9 cellular contexts compared by ENCODE assay signal in genomic region chr6:124854338-124854922, GRCh38.
A peak's percentile ranks its signal among the peaks of the same experiment; 100 is the strongest.
DNase-seq lines count a peak whose midpoint lies in the region; ATAC-seq and TF ChIP-seq lines count a peak whose summit lies in the region.
"Had no signal": no experiment of that assay in that cellular context is flagged by ENCODE, and none has a peak within 500 bp of the region (broad histone marks: within the 10 kb centered on the region; RNA-seq: fewer than 3 reads in every experiment).

No MANE protein-coding gene starts in this region.

- no peaks in the 10 kb centered on the region for H3K27me3 ChIP-seq in heart left ventricle
- H3K27me3 ChIP-seq in upper lobe of right lung: no peaks in the 10 kb centered on the region

- WGBS in heart left ventricle, 4 donors: 75 to 90% (median 83%) methylated on average over 1 of the region's 1 CpG

- no peak overlapping the region for H3K4me3 ChIP-seq in heart left ventricle
- H3K4me3 ChIP-seq in upper lobe of right lung: no peak overlapping the region

- TF ChIP-seq POLR2A in heart left ventricle (IDR thresholded peaks at IDR 0.05): no peak

- H3K36me3 ChIP-seq in heart left ventricle (no peaks in the 10 kb centered on the region), upper lobe of right lung (no peaks in the 10 kb centered on the region)

- no peak for ATAC-seq in heart left ventricle
- no peak for ATAC-seq in Right ventricle myocardium superior (ENCODE audit: poor library complexity)
- ATAC-seq in upper lobe of right lung: no peak
- no peak for ATAC-seq in GM18870 (IDR thresholded peaks at IDR 0.05; ENCODE audit: unreplicated experiment)

- intact Hi-C loops in heart left ventricle (cut with DNase I): loop anchor here in 2 of 10 donors (5.0 to 10.0 kb wide), 2 partner anchors 1460 to 1462 kb away; no protein-coding TSS in a partner anchor
- intact Hi-C loops in Right ventricle myocardium superior (cut with DNase I): no loop called here
- intact Hi-C loops in upper lobe of right lung (cut with DNase I): no loop called here

- H3K4me1 ChIP-seq in heart left ventricle (no peaks in the 10 kb centered on the region), upper lobe of right lung (no peaks in the 10 kb centered on the region)

- no peak overlapping the region for H3K27ac ChIP-seq in heart left ventricle
- no peak overlapping the region for H3K27ac ChIP-seq in upper lobe of right lung

- DNase-seq in heart left ventricle (no peak), Right ventricle myocardium superior (no peak), NCI-H345 (lab: John Stamatoyannopoulos, UW) (peak; percentile 11), dedifferentiated amniotic fluid mesenchymal stem cell (ENCODE audit: extremely low spot score) (peak; percentile 40), upper lobe of right lung (no peak), dermis blood vessel endothelial cell (no peak)
- no peak for DNase-seq in activated CD4-positive, alpha-beta T cell treated with anti-CD3 and anti-CD28 coated beads, Interleukin-2, amount 50 U/mL, for 1 hour
- DNase-seq: Calu3 had no signal

- H3K9me3 ChIP-seq in heart left ventricle (no peaks in the 10 kb centered on the region), upper lobe of right lung (no peaks in the 10 kb centered on the region)

- peak in 7 of 12 donors; percentile 10 to 43 (median 25) for TF ChIP-seq CTCF in heart left ventricle (IDR thresholded peaks at IDR 0.05)
- TF ChIP-seq CTCF in upper lobe of right lung (IDR thresholded peaks at IDR 0.05): peak; percentile 25

Comparison
In these comparisons a context has a peak if more than half of its experiments do, and no peak if none do; other contexts are left out.
1. DNase-seq: peak in NCI-H345 (single experiment) and dedifferentiated amniotic fluid mesenchymal stem cell (single experiment); none in heart left ventricle (0 of 5), Right ventricle myocardium superior (single experiment), upper lobe of right lung (single experiment), dermis blood vessel endothelial cell (single experiment) and activated CD4-positive, alpha-beta T cell treated with anti-CD3 and anti-CD28 coated beads, Interleukin-2, amount 50 U/mL, for 1 hour (single experiment).